9 cellular contexts compared by ENCODE assay signal in the genomic region with DNA sequence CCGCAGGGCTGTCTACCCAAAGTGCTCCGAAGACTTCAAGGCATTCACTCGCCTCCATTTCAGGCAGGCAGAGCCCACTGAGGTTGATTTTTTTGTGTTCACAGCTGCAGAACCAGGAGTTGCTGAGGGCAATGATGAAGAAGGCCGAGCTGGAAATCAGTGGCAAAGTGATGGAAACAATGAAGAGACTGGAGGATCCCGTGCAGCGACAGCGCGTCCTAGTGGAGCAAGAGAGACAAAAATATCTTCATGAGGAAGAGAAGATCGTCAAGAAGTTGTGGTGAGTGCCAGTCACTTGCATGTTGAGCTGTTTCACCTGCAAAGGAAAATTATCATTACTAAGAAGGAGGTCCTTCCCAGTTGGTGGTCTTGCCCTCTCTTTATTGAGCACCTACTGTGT.
DNase-seq lines count a peak whose midpoint lies in the region; FAIRE-seq and TF ChIP-seq lines count a peak whose summit lies in the region.
"Had no signal": no experiment of that assay in that cellular context is flagged by ENCODE, and none has a peak within 500 bp of the region (broad histone marks: within the 10 kb centered on the region; RNA-seq: fewer than 3 reads in every experiment).

No MANE protein-coding gene starts in this region.

- dilution Hi-C loops in endothelial cell of umbilical vein (cut with MboI; ENCODE audit: extremely low pct_ligation_motif_present, low sequenced_read_pairs), result no loop called here

- H3K36me3 ChIP-seq in MM.1S (replicated peaks; ENCODE audit: insufficient read depth, low read length) (0 out of 2 replicates have a peak, but pooled peaks cover 2% of the 10 kb centered on the region), endothelial cell of umbilical vein (ENCODE audit: control insufficient read depth in 2 of 2, extremely low read depth in 1 of 2, insufficient read depth in 2 of 2, low read length in 2 of 2) (no peaks in the 10 kb centered on the region), parathyroid adenoma (ENCODE audit: control insufficient read depth, insufficient read depth, low read length) (no peaks in the 10 kb centered on the region)
- H3K36me3 ChIP-seq: HAP-1 had no signal

- H3K9me3 ChIP-seq in MM.1S (replicated peaks; ENCODE audit: insufficient read depth, low read length), result no peaks in the 10 kb centered on the region
- no peaks in the 10 kb centered on the region for H3K9me3 ChIP-seq in endothelial cell of umbilical vein (replicated peaks; ENCODE audit: control insufficient read depth, insufficient read depth, low read length)
- no peaks in the 10 kb centered on the region for H3K9me3 ChIP-seq in parathyroid adenoma (ENCODE audit: control insufficient read depth, low read length)
- H3K9me3 ChIP-seq: HAP-1 had no signal

- TF ChIP-seq POLR2A in endothelial cell of umbilical vein (IDR thresholded peaks at IDR 0.05; ENCODE audit: low read depth, low read length) (no peak), GM12892 (IDR thresholded peaks at IDR 0.05; ENCODE audit: low read depth, low read length) (no peak)

- intact Hi-C loops in endothelial cell of umbilical vein (cut with micrococcal nuclease), result no loop called here

- H3F3A ChIP-seq in MM.1S (ENCODE audit: insufficient read depth, low read length), result no peaks in the 10 kb centered on the region

- H3K27ac ChIP-seq in MM.1S (ENCODE audit: low read length) (no peak overlapping the region), endothelial cell of umbilical vein (ENCODE audit: insufficient read depth, low read depth, low read length) (no peak overlapping the region), parathyroid adenoma (no peak overlapping the region), coronary artery (no peak overlapping the region)

- TF ChIP-seq CTCF in MM.1S (IDR thresholded peaks at IDR 0.05; ENCODE audit: low read length) (peak; percentile 32), endothelial cell of umbilical vein (IDR thresholded peaks at IDR 0.05; ENCODE audit: extremely low read depth in 1 of 2, insufficient read depth in 1 of 2, low read depth in 1 of 2, low read length in 2 of 2) (peak; percentile 12 to 13), parathyroid adenoma (IDR thresholded peaks at IDR 0.05) (peak; percentile 16), coronary artery (IDR thresholded peaks at IDR 0.05) (no peak)

- H3K4me2 ChIP-seq in MM.1S (ENCODE audit: low read depth, low read length) (no peak overlapping the region), endothelial cell of umbilical vein (ENCODE audit: insufficient read depth, low read length) (no peak overlapping the region), parathyroid adenoma (ENCODE audit: low read length) (no peak overlapping the region)

- peak; percentile 24 for DNase-seq in NCI-H82 (lab: John Stamatoyannopoulos, UW)
- no peak for DNase-seq in NCI-H82 treated with DMSO at 0.1 percent for 48 hours (lab: John Stamatoyannopoulos, UW; ENCODE audit: unreplicated experiment)
- DNase-seq in MM.1S, result no peak
- DNase-seq in endothelial cell of umbilical vein (ENCODE audit: low read depth, low spot score), result no peak
- DNase-seq in coronary artery (ENCODE audit: low spot score), result no peak
- DNase-seq in effector CD4-positive, alpha-beta T cell, result no peak
- DNase-seq in GM12892 (ENCODE audit: insufficient read length), result no peak

- no peaks in the 10 kb centered on the region for H3K9me1 ChIP-seq in endothelial cell of umbilical vein (replicated peaks; ENCODE audit: control insufficient read depth, extremely low read depth, insufficient read depth, low read length)

- H3K27me3 ChIP-seq in MM.1S (replicated peaks; ENCODE audit: insufficient read depth, low read length) (no peaks in the 10 kb centered on the region), endothelial cell of umbilical vein (ENCODE audit: control insufficient read depth in 2 of 2, insufficient read depth in 2 of 2, low read length in 2 of 2) (no peaks in the 10 kb centered on the region), parathyroid adenoma (ENCODE audit: control insufficient read depth, insufficient read depth, low read length) (no peaks in the 10 kb centered on the region)

- no peak overlapping the region for H3K4me3 ChIP-seq in MM.1S (ENCODE audit: low read length)
- no peak overlapping the region for H3K4me3 ChIP-seq in endothelial cell of umbilical vein (replicated peaks in 1 of 3; ENCODE audit: insufficient read depth in 1 of 3, low read depth in 1 of 3, low read length in 3 of 3)
- H3K4me3 ChIP-seq in parathyroid adenoma (ENCODE audit: low read depth, low read length), result no peak overlapping the region
- H3K4me3 ChIP-seq in coronary artery, result no peak overlapping the region
- H3K4me3 ChIP-seq: HAP-1 had no signal

- H3K4me1 ChIP-seq in MM.1S (ENCODE audit: low read length) (no peaks in the 10 kb centered on the region), endothelial cell of umbilical vein (ENCODE audit: control insufficient read depth, extremely low read depth, insufficient read depth, low read length) (no peaks in the 10 kb centered on the region), parathyroid adenoma (no peaks in the 10 kb centered on the region)
- H3K4me1 ChIP-seq: HAP-1 had no signal

- no peak overlapping the region for H2AFZ ChIP-seq in MM.1S (ENCODE audit: low read length)
- H2AFZ ChIP-seq in endothelial cell of umbilical vein (ENCODE audit: low read depth, low read length), result no peak overlapping the region
- no peak overlapping the region for H2AFZ ChIP-seq in parathyroid adenoma

- POLR2A ChIA-PET in endothelial cell of umbilical vein (lab: Charles Lee), result no interaction called here

- no peaks in the 10 kb centered on the region for H3K9me2 ChIP-seq in MM.1S (replicated peaks; ENCODE audit: insufficient read depth, low read length)

- FAIRE-seq in endothelial cell of umbilical vein (lab: Jason Lieb, UNC) (no peak), GM12892 (lab: Jason Lieb, UNC) (no peak)

- BruUV-seq in endothelial cell of umbilical vein (replicated peaks; lab: Mats Ljungman, UMichigan), result no TSS peak

- H3K9ac ChIP-seq in MM.1S (ENCODE audit: low read length) (no peak overlapping the region), endothelial cell of umbilical vein (replicated peaks; ENCODE audit: extremely low read depth, insufficient read depth, low read length) (no peak overlapping the region), parathyroid adenoma (no peak overlapping the region)

- H3K79me2 ChIP-seq in MM.1S (ENCODE audit: low read length), result no peaks in the 10 kb centered on the region
- no peaks in the 10 kb centered on the region for H3K79me2 ChIP-seq in endothelial cell of umbilical vein (ENCODE audit: control insufficient read depth, insufficient read depth, low read length)
- no peaks in the 10 kb centered on the region for H3K79me2 ChIP-seq in parathyroid adenoma

- H4K20me1 ChIP-seq in MM.1S (ENCODE audit: insufficient read depth, low read length) (no peaks in the 10 kb centered on the region), endothelial cell of umbilical vein (replicated peaks; ENCODE audit: control insufficient read depth, extremely low read depth, insufficient read depth, low read length) (no peaks in the 10 kb centered on the region)

- CTCF ChIA-PET in endothelial cell of umbilical vein (lab: Charles Lee), result interaction anchor here (1.6 to 2.2 kb wide), 3 partner anchors 519 to 1355 kb away, joined by 7 to 10 read pairs (median 10); no protein-coding TSS in a partner anchor

TF ChIP-seq in endothelial cell of umbilical vein, 7 proteins besides CTCF, POLR2A, EP300 and RAD21:
- TF ChIP-seq, protein P1, sequence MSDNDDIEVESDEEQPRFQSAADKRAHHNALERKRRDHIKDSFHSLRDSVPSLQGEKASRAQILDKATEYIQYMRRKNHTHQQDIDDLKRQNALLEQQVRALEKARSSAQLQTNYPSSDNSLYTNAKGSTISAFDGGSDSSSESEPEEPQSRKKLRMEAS (IDR thresholded peaks at IDR 0.05; ENCODE audit: insufficient read depth, insufficient read length), result no peak
- no peak for TF ChIP-seq POLR2AphosphoS5 (IDR thresholded peaks at IDR 0.05; ENCODE audit: insufficient read depth, low read depth, low read length)
- no peak for TF ChIP-seq GATA2 (IDR thresholded peaks at IDR 0.05; ENCODE audit: insufficient read depth, insufficient read length, low read depth, low read length)
- no peak for TF ChIP-seq JUN (IDR thresholded peaks at IDR 0.05; ENCODE audit: borderline replicate concordance, insufficient read depth, insufficient read length, low read depth)
- no peak for TF ChIP-seq EZH2 (IDR thresholded peaks at IDR 0.05; ENCODE audit: borderline replicate concordance, low read depth, low read length, severe bottlenecking)
- no peak for TF ChIP-seq MYC (IDR thresholded peaks at IDR 0.05; ENCODE audit: low read depth, low read length)
- no peak for TF ChIP-seq FOS (IDR thresholded peaks at IDR 0.05; ENCODE audit: borderline replicate concordance, insufficient read depth, low read length)
